ENCODE assay signal across 17 cellular contexts in genomic region chr18:56148373-56148772, GRCh38.
DNase-seq lines count a peak whose midpoint lies in the region; TF ChIP-seq lines count a peak whose summit lies in the region.
"Had no signal": no experiment of that assay in that cellular context is flagged by ENCODE, and none has a peak within 500 bp of the region (broad histone marks: within the 10 kb centered on the region; RNA-seq: fewer than 3 reads in every experiment).

No MANE protein-coding gene starts in this region.

- CTCF ChIA-PET in AG04449 (lab: Yijun Ruan, JAX) (no interaction called here), HEK293 (lab: Yijun Ruan, JAX) (interaction anchor here (1.0 kb wide), 1 partner anchor 497 kb away, joined by 3 read pairs; no protein-coding TSS in a partner anchor)
- CTCF ChIA-PET in CD4-positive, alpha-beta memory T cell (lab: Charles Lee; ENCODE audit: partially characterized antibody), result no interaction called here

- no peaks in the 10 kb centered on the region for H3K27me3 ChIP-seq in CD4-positive, alpha-beta memory T cell (ENCODE audit: insufficient read depth, low read length)
- H3K27me3 ChIP-seq: thyroid gland had no signal

- DNase-seq in AG04449 (ENCODE audit: low read depth, low spot score) (peak; percentile 91), amniotic epithelial cell (ENCODE audit: low read depth) (peak; percentile 59), glomerular visceral epithelial cell (ENCODE audit: extremely low spot score) (peak; percentile 15), NCI-H2081 (lab: John Stamatoyannopoulos, UW) (no peak), SW 1271 (lab: John Stamatoyannopoulos, UW) (no peak), NK-92 (lab: John Stamatoyannopoulos, UW; ENCODE audit: unreplicated experiment) (no peak)
- no peak for DNase-seq in CD4-positive, alpha-beta memory T cell
- DNase-seq: ACHN, cerebellar nuclear complex, midbrain, NCI-H2029, NCI-H82, posterior cingulate gyrus, SHP77, thyroid gland had no signal

- no peaks in the 10 kb centered on the region for H3K4me1 Mint-ChIP-seq in CD4-positive, alpha-beta memory T cell

- no peaks in the 10 kb centered on the region for H3K36me3 ChIP-seq in HEK293 (ENCODE audit: control insufficient read depth in 2 of 2, insufficient read depth in 1 of 2, low read length in 2 of 2)
- no peaks in the 10 kb centered on the region for H3K36me3 ChIP-seq in CD4-positive, alpha-beta memory T cell (ENCODE audit: insufficient read depth, low read length)
- H3K36me3 ChIP-seq: thyroid gland had no signal

- intact Hi-C loops in CD4-positive, alpha-beta memory T cell (cut with micrococcal nuclease), result no loop called here

- H3K27ac Mint-ChIP-seq in CD4-positive, alpha-beta memory T cell, result no peak overlapping the region

- H3K9me3 ChIP-seq in HEK293 (ENCODE audit: control insufficient read depth, insufficient read depth, low read depth, low read length), result no peaks in the 10 kb centered on the region
- no peaks in the 10 kb centered on the region for H3K9me3 ChIP-seq in CD4-positive, alpha-beta memory T cell (ENCODE audit: control insufficient read depth in 1 of 2, low read length in 2 of 2)
- H3K9me3 ChIP-seq: thyroid gland had no signal

- H3K4me3 Mint-ChIP-seq in CD4-positive, alpha-beta memory T cell, result no peak overlapping the region

- no peaks in the 10 kb centered on the region for H3K4me1 ChIP-seq in HEK293 (ENCODE audit: control insufficient read depth, insufficient read depth, low read length)
- no peaks in the 10 kb centered on the region for H3K4me1 ChIP-seq in CD4-positive, alpha-beta memory T cell (ENCODE audit: insufficient read depth, low read length)
- H3K4me1 ChIP-seq: thyroid gland had no signal

- H3K9me3 Mint-ChIP-seq in CD4-positive, alpha-beta memory T cell, result peaks cover 0 to 7% (median 4%) of the 10 kb centered on the region in 8 donors

- POLR2A ChIA-PET in AG04449 (lab: Yijun Ruan, JAX), result interaction anchor here (0.7 to 1.5 kb wide), 4 partner anchors 8 to 42 kb away, joined by 4 to 13 read pairs (median 4); no protein-coding TSS in a partner anchor
- POLR2A ChIA-PET in HEK293 (lab: Yijun Ruan, JAX), result interaction anchor here (0.6 kb wide), 1 partner anchor 11 kb away, joined by 3 read pairs; no protein-coding TSS in a partner anchor
- POLR2A ChIA-PET in CD4-positive, alpha-beta memory T cell (lab: Charles Lee; ENCODE audit: partially characterized antibody), result no interaction called here

- no peak overlapping the region for H3K4me3 ChIP-seq in AG04449 (ENCODE audit: low read depth, low read length)
- H3K4me3 ChIP-seq in HEK293 (ENCODE audit: low read depth, low read length), result no peak overlapping the region
- H3K4me3 ChIP-seq in CD4-positive, alpha-beta memory T cell (ENCODE audit: low read length in 2 of 2), result no peak overlapping the region
- H3K4me3 ChIP-seq: GM12878, thyroid gland had no signal

- H3K27me3 Mint-ChIP-seq in CD4-positive, alpha-beta memory T cell, result peaks cover 0 to 1% of the 10 kb centered on the region in 2 donors

- no peaks in the 10 kb centered on the region for H3K36me3 Mint-ChIP-seq in CD4-positive, alpha-beta memory T cell

- H3K27ac ChIP-seq in HEK293 (ENCODE audit: extremely low read depth, low read depth, low read length), result no peak overlapping the region
- no peak overlapping the region for H3K27ac ChIP-seq in CD4-positive, alpha-beta memory T cell (ENCODE audit: low read depth, low read length)
- H3K27ac ChIP-seq: thyroid gland had no signal

- TF ChIP-seq CTCF in AG04449 (IDR thresholded peaks at IDR 0.05; ENCODE audit: insufficient read depth, low read length, missing control alignments) (no peak), HEK293 (tag by site-specific recombination; IDR thresholded peaks at IDR 0.05) (no peak)

TF ChIP-seq in HEK293, 187 proteins besides CTCF, POLR2A, EP300 and RAD21:
- TF ChIP-seq GLIS1 (tag by site-specific recombination; IDR thresholded peaks at IDR 0.05), result peak; percentile 54
- TF ChIP-seq ZNF335 (tag by site-specific recombination; conservative IDR thresholded peaks at IDR 0.05), result no peak
- TF ChIP-seq, protein P1, sequence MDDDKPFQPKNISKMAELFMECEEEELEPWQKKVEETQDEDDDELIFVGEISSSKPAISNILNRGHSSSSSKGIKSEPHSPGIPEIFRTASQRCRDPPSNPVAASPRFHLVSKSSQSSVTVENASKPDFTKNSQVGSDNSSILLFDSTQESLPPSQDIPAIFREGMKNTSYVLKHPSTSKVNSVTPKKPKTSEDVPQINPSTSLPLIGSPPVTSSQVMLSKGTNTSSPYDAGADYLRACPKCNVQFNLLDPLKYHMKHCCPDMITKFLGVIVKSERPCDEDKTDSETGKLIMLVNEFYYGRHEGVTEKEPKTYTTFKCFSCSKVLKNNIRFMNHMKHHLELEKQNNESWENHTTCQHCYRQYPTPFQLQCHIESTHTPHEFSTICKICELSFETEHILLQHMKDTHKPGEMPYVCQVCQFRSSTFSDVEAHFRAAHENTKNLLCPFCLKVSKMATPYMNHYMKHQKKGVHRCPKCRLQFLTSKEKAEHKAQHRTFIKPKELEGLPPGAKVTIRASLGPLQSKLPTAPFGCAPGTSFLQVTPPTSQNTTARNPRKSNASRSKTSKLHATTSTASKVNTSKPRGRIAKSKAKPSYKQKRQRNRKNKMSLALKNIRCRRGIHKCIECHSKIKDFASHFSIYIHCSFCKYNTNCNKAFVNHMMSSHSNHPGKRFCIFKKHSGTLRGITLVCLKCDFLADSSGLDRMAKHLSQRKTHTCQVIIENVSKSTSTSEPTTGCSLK (tag by site-specific recombination; IDR thresholded peaks at IDR 0.05), result no peak
- TF ChIP-seq ZEB2 (tag by site-specific recombination; IDR thresholded peaks at IDR 0.05), result no peak
- TF ChIP-seq ZBTB20 (tag by site-specific recombination; IDR thresholded peaks at IDR 0.05), result no peak
TF ChIP-seq in HEK293: peak in this region for 1.

Comparison
In these comparisons a context has a peak if more than half of its experiments do, and no peak if none do; other contexts are left out.
1. DNase-seq: peak in AG04449 (single experiment), amniotic epithelial cell (single experiment) and glomerular visceral epithelial cell (single experiment); none in NCI-H2081 (0 of 2), CD4-positive, alpha-beta memory T cell (0 of 5), SW 1271 (0 of 2) and NK-92 (single experiment).